8 cellular contexts compared by ENCODE assay signal in the genomic region with DNA sequence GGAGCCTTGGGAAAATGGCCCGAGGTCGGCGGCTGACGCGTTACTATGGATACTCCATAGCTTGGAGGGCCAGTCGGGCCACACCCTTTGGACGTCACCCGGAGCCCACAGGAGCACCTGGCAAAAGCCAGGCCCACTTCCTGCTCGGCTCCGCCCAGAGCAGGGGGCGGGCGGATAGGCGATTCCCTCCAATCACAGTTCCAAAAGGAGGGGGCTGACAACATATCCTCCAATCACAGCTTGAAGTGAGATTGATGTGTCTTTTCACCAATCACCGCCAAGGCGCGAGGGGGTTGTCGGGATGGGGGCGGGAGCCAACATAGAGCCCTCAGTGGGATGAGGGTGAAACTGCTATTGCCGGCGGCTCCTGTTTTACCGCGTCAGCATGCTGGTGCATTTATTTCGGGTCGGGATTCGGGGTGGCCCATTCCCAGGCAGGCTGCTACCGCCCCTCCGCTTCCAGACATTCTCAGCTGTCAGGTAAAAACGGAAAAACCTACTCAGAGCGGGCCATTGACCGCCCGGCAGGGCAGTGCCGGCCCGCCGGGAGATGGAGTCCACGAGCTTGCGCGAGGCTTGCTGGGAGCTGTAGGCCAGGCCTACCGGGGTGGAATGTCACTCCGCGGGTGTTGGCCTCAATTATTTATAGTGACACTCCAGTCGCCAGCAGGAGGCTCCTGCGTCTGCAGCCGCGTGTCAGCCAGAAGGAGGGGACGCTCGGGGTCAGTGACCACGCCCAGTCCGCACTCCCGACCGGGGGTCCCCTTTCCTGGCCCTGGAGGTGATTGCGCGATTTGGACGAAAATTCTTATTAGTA. TPM values are rescaled to one million over a fixed set of nuclear protein-coding genes. Genes with fewer than 3 reads are reported as not detected.
DNase-seq lines count a peak whose midpoint lies in the region; ATAC-seq, FAIRE-seq and TF ChIP-seq lines count a peak whose summit lies in the region.

A gene (plus strand): TSS at position 320 of the 817 bp plus-strand sequence. CDS start 66 bp downstream, at position 386.

- peaks cover 21% of the 10 kb centered on the region for H3K4me1 ChIP-seq in CD4-positive, alpha-beta memory T cell (ENCODE audit: insufficient read depth, low read length)
- H3K4me1 ChIP-seq in HepG2 (ENCODE audit: insufficient read depth, low read length), result peaks cover 27% of the 10 kb centered on the region

- CTCF ChIA-PET in CD4-positive, alpha-beta memory T cell (lab: Charles Lee; ENCODE audit: partially characterized antibody), result interaction anchor here (0.7 to 4.4 kb wide), 17 partner anchors 10 to 152 kb away, joined by 3 to 44 read pairs (median 6); a partner anchor contains a TSS
- CTCF ChIA-PET in HepG2 (lab: Yijun Ruan, JAX; ENCODE audit: low intra/inter-chr PET ratio, low total read pairs), result interaction anchor here (0.8 to 0.9 kb wide), 3 partner anchors 28 to 83 kb away, joined by 3 read pairs; a partner anchor contains a TSS

- peak; percentile 72 for TF ChIP-seq RAD21 in HepG2 (CRISPR knock-in tag; IDR thresholded peaks at IDR 0.05)

- BruUV-seq in HepG2 (replicated peaks; lab: Mats Ljungman, UMichigan), result TSS peak; percentile 87

- peak; percentile 85 for TF ChIP-seq CTCF in HepG2 (CRISPR knock-in tag; IDR thresholded peaks at IDR 0.05)

- H2AFZ ChIP-seq in HepG2 (ENCODE audit: low read length), result peak within 1 kb of the TSS; percentile 50

- no peak for TF ChIP-seq EP300 in HepG2 (IDR thresholded peaks at IDR 0.05; ENCODE audit: low read depth in 2 of 2, low read length in 2 of 2)
- no peak for TF ChIP-seq EP300 in HepG2 (CRISPR knock-in tag; IDR thresholded peaks at IDR 0.05; ENCODE audit: borderline replicate concordance)

- in situ Hi-C loops in HepG2 (cut with HindIII; ENCODE audit: extremely low pct_ligation_motif_present, low pct_unique_long_range_greater_than_20kb), result no loop called here

- peak within 1 kb of the TSS; percentile 92 to 97 (median 95) for H3K4me3 Mint-ChIP-seq in CD4-positive, alpha-beta memory T cell

- no peaks in the 10 kb centered on the region for H3K27me3 ChIP-seq in CD4-positive, alpha-beta memory T cell (ENCODE audit: insufficient read depth, low read length)
- peaks cover 8 to 29% of the 10 kb centered on the region in 2 experiments; a peak in 4 of 5 replicates for H3K27me3 ChIP-seq in HepG2 (ENCODE audit: control insufficient read depth in 1 of 2, insufficient read depth in 2 of 2, low read length in 2 of 2)

- no peaks in the 10 kb centered on the region for H3K9me3 Mint-ChIP-seq in CD4-positive, alpha-beta memory T cell

- peak; percentile 42 to 57; a peak in 2 of 4 replicates for TF ChIP-seq POLR2A in HepG2 (IDR thresholded peaks at IDR 0.05; ENCODE audit: insufficient read depth in 1 of 2, low read depth in 2 of 2, low read length in 2 of 2)

- peak within 1 kb of the TSS; percentile 84 to 88 for H3K4me3 ChIP-seq in CD4-positive, alpha-beta memory T cell (ENCODE audit: low read length in 2 of 2)
- H3K4me3 ChIP-seq in HepG2 (replicated peaks in 1 of 3; ENCODE audit: insufficient read depth in 1 of 3, low read depth in 2 of 3, low read length in 3 of 3), result peak within 1 kb of the TSS; percentile 77 to 88 (median 82)

- peaks cover 11% of the 10 kb centered on the region for H3K36me3 ChIP-seq in CD4-positive, alpha-beta memory T cell (ENCODE audit: insufficient read depth, low read length)
- H3K36me3 ChIP-seq in HepG2 (replicated peaks in 1 of 2; ENCODE audit: control insufficient read depth in 1 of 2, insufficient read depth in 2 of 2, low read length in 2 of 2), result no peaks in the 10 kb centered on the region

- H3K9me3 ChIP-seq in CD4-positive, alpha-beta memory T cell (ENCODE audit: control insufficient read depth in 1 of 2, low read length in 2 of 2), result no peaks in the 10 kb centered on the region
- no peaks in the 10 kb centered on the region for H3K9me3 ChIP-seq in HepG2 (ENCODE audit: low read length)

- POLR2A ChIA-PET in CD4-positive, alpha-beta memory T cell (lab: Charles Lee; ENCODE audit: partially characterized antibody), result interaction anchor here (0.8 to 2.8 kb wide), 19 partner anchors 15 to 313 kb away, joined by 3 to 182 read pairs (median 4); a partner anchor contains a TSS
- POLR2A ChIA-PET in HepG2 (lab: Yijun Ruan, JAX), result interaction anchor here (0.9 to 2.1 kb wide), 17 partner anchors 9 to 659 kb away, joined by 3 to 35 read pairs (median 4); a partner anchor contains a TSS

- no peaks in the 10 kb centered on the region for H4K20me1 ChIP-seq in HepG2 (ENCODE audit: insufficient read depth, low read length)

- no peaks in the 10 kb centered on the region for H3K27me3 Mint-ChIP-seq in CD4-positive, alpha-beta memory T cell

- H3K79me2 ChIP-seq in HepG2 (ENCODE audit: insufficient read depth, low read length), result no peaks in the 10 kb centered on the region

- peak; percentile 96 for ATAC-seq in GM19438 (IDR thresholded peaks at IDR 0.05; ENCODE audit: low read depth, unreplicated experiment)
- peak; percentile 84 for ATAC-seq in HG03575 (IDR thresholded peaks at IDR 0.05; ENCODE audit: extremely low read depth, insufficient number of reproducible peaks, low FRiP score, unreplicated experiment)
- ATAC-seq in HepG2, result peak; percentile 95

- peak within 1 kb of the TSS; percentile 45 for H3K9ac ChIP-seq in HepG2 (ENCODE audit: insufficient read depth, low read depth, low read length)

- H3K4me1 Mint-ChIP-seq in CD4-positive, alpha-beta memory T cell, result peaks cover 13 to 28% (median 21%) of the 10 kb centered on the region in 4 donors

- 0% methylated on average over 21 of the region's 53 CpGs for WGBS in HepG2 (ENCODE audit: low lambda C conversion rate)

- peaks cover 6 to 18% of the 10 kb centered on the region in 2 donors for H3K36me3 Mint-ChIP-seq in CD4-positive, alpha-beta memory T cell

- peak; percentile 99 to 100 (median 99) for DNase-seq in CD4-positive, alpha-beta memory T cell
- DNase-seq in NCI-H82 (lab: John Stamatoyannopoulos, UW), result peak; percentile 99
- DNase-seq in activated CD4-positive, alpha-beta T cell treated with anti-CD3 and anti-CD28 coated beads, Interleukin-2, amount 50 U/mL, for 48 hours, result peak; percentile 98 to 99
- DNase-seq in dermis blood vessel endothelial cell, result peak; percentile 99
- peak; percentile 97 for DNase-seq in HepG2 (ENCODE audit: low spot score)
- peak; percentile 92 for DNase-seq in stimulated activated CD4-positive, alpha-beta T cell treated with anti-CD3 and anti-CD28 coated beads, Interleukin-4, amount 100 ng/mL, for 1 hour

- peak within 1 kb of the TSS; percentile 88 for H3K27ac ChIP-seq in CD4-positive, alpha-beta memory T cell (ENCODE audit: low read depth, low read length)
- H3K27ac ChIP-seq in HepG2 (ENCODE audit: extremely low read length, insufficient read depth, low read length), result peak within 1 kb of the TSS; percentile 62

- intact Hi-C loops in CD4-positive, alpha-beta memory T cell (cut with micrococcal nuclease), result loop anchor here (1.0 kb wide), 6 partner anchors 10 to 623 kb away; a partner anchor contains a TSS
- intact Hi-C loops in HepG2 (cut with micrococcal nuclease; ENCODE audit: unreplicated experiment), result loop anchor here (1.0 to 10.0 kb wide), 3 partner anchors 30 to 1414 kb away; no protein-coding TSS in a partner anchor

- peak; percentile 97 for FAIRE-seq in HepG2 (lab: Jason Lieb, UNC)

- H3K27ac Mint-ChIP-seq in CD4-positive, alpha-beta memory T cell, result peak within 1 kb of the TSS; percentile 99 to 100 (median 99)

- H3K4me2 ChIP-seq in HepG2 (ENCODE audit: low read depth, low read length), result peak within 1 kb of the TSS; percentile 92

RNA-seq across cellular contexts. Expression of the gene that starts here (rescaled TPM):
- total RNA-seq in CD4-positive, alpha-beta memory T cell, result 10 to 100 TPM; 71.2 to 75.8 TPM
- polyA plus RNA-seq in CD4-positive, alpha-beta memory T cell, result 10 to 100 TPM; 17.8 to 22.8 TPM
- total RNA-seq in dermis blood vessel endothelial cell (20.4 and 38.2 TPM in 2 replicates), HepG2 (2016; rRNA removed; fragmentation: Illumina TruSeq; extraction: Trizol) (7.2 and 16.7 TPM in 2 replicates)
- 1.1 and 2.0 TPM in 2 replicates for total RNA-seq in HepG2 (2016; cell fraction: cytosol; rRNA removed; fragmentation: Illumina TruSeq; extraction: Trizol; ENCODE audit: low read depth)
- 7.2 and 16.4 TPM in 2 replicates for total RNA-seq in HepG2 (2016; cell fraction: insoluble cytoplasmic fraction; rRNA removed; fragmentation: Illumina TruSeq; extraction: Trizol)
- 3.4 and 3.7 TPM in 2 replicates for total RNA-seq in HepG2 (2016; cell fraction: membrane; rRNA removed; fragmentation: Illumina TruSeq; extraction: Trizol)
- total RNA-seq in HepG2 (2016; cell fraction: nucleus; rRNA removed; fragmentation: Illumina TruSeq; extraction: Trizol), result 12.9 and 13.9 TPM in 2 replicates
- 6.6 and 6.9 TPM in 2 replicates for polyA plus RNA-seq in HepG2 (2011; rRNA removed)
- 3.9 and 9.1 TPM in 2 replicates for polyA plus RNA-seq in HepG2 (2011; cell fraction: cytosol; rRNA removed)
- polyA plus RNA-seq in HepG2 (2011; cell fraction: nucleus; rRNA removed), result 20.5 and 25.6 TPM in 2 replicates
- polyA plus RNA-seq in HepG2 (2012), result 4.2 and 4.4 TPM in 2 replicates
- polyA plus RNA-seq in HepG2 (2016; cell fraction: cytosol; fragmentation: Illumina TruSeq; extraction: Trizol; ENCODE audit: low read depth), result 1.5 and 1.9 TPM in 2 replicates
- polyA plus RNA-seq in HepG2 (2016; cell fraction: insoluble cytoplasmic fraction; fragmentation: Illumina TruSeq; extraction: Trizol; ENCODE audit: low read depth), result 5.2 and 6.7 TPM in 2 replicates
- polyA plus RNA-seq in HepG2 (2016; cell fraction: membrane; fragmentation: Illumina TruSeq; extraction: Trizol; ENCODE audit: low read depth), result 2.6 and 2.9 TPM in 2 replicates
- 23.3 and 23.7 TPM in 2 replicates for polyA plus RNA-seq in HepG2 (2016; cell fraction: nucleus; fragmentation: Illumina TruSeq; extraction: Trizol; ENCODE audit: insufficient read depth, low read depth)
- 34.8 and 52.5 TPM in 2 replicates for polyA minus RNA-seq in HepG2 (2011; rRNA and poly(A)+ RNA removed; ENCODE audit: low replicate concordance)
- 7.6 and 11.1 TPM in 2 replicates for polyA minus RNA-seq in HepG2 (2011; cell fraction: cytosol; rRNA and poly(A)+ RNA removed)
- polyA minus RNA-seq in HepG2 (2011; cell fraction: nucleus; rRNA and poly(A)+ RNA removed), result 13.7 and 16.2 TPM in 2 replicates

Comparison
In these comparisons a context has a peak if more than half of its experiments do, and no peak if none do; other contexts are left out.
1. Peak in every context shown above with its lines: DNase-seq, ATAC-seq, H3K4me3 ChIP-seq and H3K27ac ChIP-seq.